Comparison of ENCODE assay signal across 8 cellular contexts in genomic region chr18:23515911-23516546, GRCh38. TPM values are rescaled to one million over a fixed set of nuclear protein-coding genes. Genes with fewer than 3 reads are reported as not detected.
A peak's percentile ranks its signal among the peaks of the same experiment; 100 is the strongest.
DNase-seq lines count a peak whose midpoint lies in the region; ATAC-seq, FAIRE-seq and TF ChIP-seq lines count a peak whose summit lies in the region.

No MANE protein-coding gene starts in this region.

- TF ChIP-seq EP300 in gastroesophageal sphincter (IDR thresholded peaks at IDR 0.05) = no peak

- H3K27me3 Mint-ChIP-seq in type B pancreatic cell = no peaks in the 10 kb centered on the region

- H4K20me1 ChIP-seq in GM23248 (ENCODE audit: insufficient read depth) = no peaks in the 10 kb centered on the region

- no peaks in the 10 kb centered on the region for H3K9me2 ChIP-seq in GM23248 (ENCODE audit: insufficient read depth)

- peaks cover 11% of the 10 kb centered on the region; the same call in 1 of the 2 replicates for H3F3A ChIP-seq in GM23248 (ENCODE audit: insufficient read depth)

- H3K4me1 Mint-ChIP-seq in type B pancreatic cell (ENCODE audit: unreplicated experiment) = peaks cover 10% of the 10 kb centered on the region

- no peaks in the 10 kb centered on the region for H3K79me2 ChIP-seq in GM23248 (ENCODE audit: insufficient read depth)

- no peaks in the 10 kb centered on the region for H3K4me1 ChIP-seq in GM23248 (ENCODE audit: insufficient read depth)
- H3K4me1 ChIP-seq in SJSA1 (replicated peaks) = peaks cover 7% of the 10 kb centered on the region
- H3K4me1 ChIP-seq in gastroesophageal sphincter = peaks cover 0 to 8% (median 0%) of the 10 kb centered on the region in 3 donors
- H3K4me1 ChIP-seq in pancreas = no peaks in the 10 kb centered on the region

- H3K4me2 ChIP-seq in GM23248 (ENCODE audit: unreplicated experiment) = no peak overlapping the region

- WGBS in GM23248 (ENCODE audit: low coverage in 1 of 2, low lambda C conversion rate in 2 of 2, missing lambda C conversion rate in 2 of 2), 2 experiments = 46 to 49% methylated on average over 17 of the region's 17 CpGs
- 31 to 67% methylated on average over 4 to 14 of the region's 17 CpGs for WGBS in gastroesophageal sphincter (ENCODE audit: low coverage in 1 of 2), 2 donors
- 44 to 48% methylated on average over 17 of the region's 17 CpGs for WGBS in pancreas, 2 donors

- H3K9me3 Mint-ChIP-seq in type B pancreatic cell = no peaks in the 10 kb centered on the region

- TF ChIP-seq POLR2A in gastroesophageal sphincter (IDR thresholded peaks at IDR 0.05) = no peak

- peak; percentile 83 for DNase-seq in EH (ENCODE audit: low read depth)
- peak; percentile 80 for DNase-seq in GM23248
- peak; percentile 49 for DNase-seq in MG63
- peak; percentile 67 to 78 for DNase-seq in SJSA1 (ENCODE audit: low read depth in 1 of 2, low spot score in 2 of 2)
- DNase-seq in activated naive CD4-positive, alpha-beta T cell (lab: John Stamatoyannopoulos, UW) = peak; percentile 20 to 52 (median 38)
- DNase-seq in pancreas = peak; percentile 45 to 76 (median 72)
- DNase-seq in type B pancreatic cell (ENCODE audit: extremely low spot score, unreplicated experiment) = no peak

- H2AFZ ChIP-seq in GM23248 = no peak overlapping the region

- H3K9ac ChIP-seq in GM23248 = no peak overlapping the region

- H3K27me3 ChIP-seq in GM23248 (replicated peaks; ENCODE audit: insufficient read depth) (no peaks in the 10 kb centered on the region), MG63 (no peaks in the 10 kb centered on the region), SJSA1 (replicated peaks) (no peaks in the 10 kb centered on the region), gastroesophageal sphincter (no peaks in the 10 kb centered on the region), pancreas (no peaks in the 10 kb centered on the region)

- H3K4me3 ChIP-seq in GM23248 (no peak overlapping the region), MG63 (no peak overlapping the region), SJSA1 (no peak overlapping the region), gastroesophageal sphincter (no peak overlapping the region), pancreas (no peak overlapping the region)

- intact Hi-C loops in pancreas (cut with DNase I) = no loop called here

- peaks cover 29% of the 10 kb centered on the region for H3K36me3 Mint-ChIP-seq in type B pancreatic cell

- no peak overlapping the region for H3K4me3 Mint-ChIP-seq in type B pancreatic cell

- H3K9me3 ChIP-seq in GM23248 (ENCODE audit: low read depth) (no peaks in the 10 kb centered on the region), MG63 (no peaks in the 10 kb centered on the region), SJSA1 (replicated peaks) (no peaks in the 10 kb centered on the region), gastroesophageal sphincter (no peaks in the 10 kb centered on the region), pancreas (no peaks in the 10 kb centered on the region)

- in situ Hi-C loops in GM23248 (cut with MboI) = no loop called here

- no peak for FAIRE-seq in pancreas (lab: Jason Lieb, UNC)

- peaks cover 47% of the 10 kb centered on the region for H3K36me3 ChIP-seq in GM23248 (ENCODE audit: low read depth)
- H3K36me3 ChIP-seq in MG63 = peaks cover 28% of the 10 kb centered on the region
- peaks cover 57% of the 10 kb centered on the region for H3K36me3 ChIP-seq in SJSA1
- H3K36me3 ChIP-seq in gastroesophageal sphincter = peaks cover 2 to 91% of the 10 kb centered on the region in 2 donors
- H3K36me3 ChIP-seq in pancreas = peaks cover 0 to 33% (median 21%) of the 10 kb centered on the region in 3 donors

- ATAC-seq in gastroesophageal sphincter = peak; percentile 89
- ATAC-seq in pancreas = peak; percentile 85 to 100 (median 97)

- peak overlapping the region; percentile 80 for H3K27ac Mint-ChIP-seq in type B pancreatic cell

- no peak overlapping the region for H3K27ac ChIP-seq in GM23248
- H3K27ac ChIP-seq in SJSA1 = no peak overlapping the region
- peak overlapping the region in 1 of 4 donors; percentile 15 for H3K27ac ChIP-seq in gastroesophageal sphincter
- H3K27ac ChIP-seq in pancreas = no peak overlapping the region

- TF ChIP-seq CTCF in gastroesophageal sphincter (IDR thresholded peaks at IDR 0.05) (peak; percentile 69 to 81 (median 74)), pancreas (IDR thresholded peaks at IDR 0.05) (peak; percentile 39 to 88 (median 64)), type B pancreatic cell (conservative IDR thresholded peaks at IDR 0.05) (peak; percentile 94)

RNA-seq across cellular contexts. Expression of gene RMC1, which starts 12.7 kb away (rescaled TPM):
- 13.3 and 22.8 TPM in 2 replicates for total RNA-seq in GM23248 (2014; rRNA removed; shearing (Covaris generic))
- polyA plus RNA-seq in GM23248 (2016; fragmentation: Nextera tagmentation; extraction: Ambion mirVana) = 22.1 and 24.9 TPM in 2 replicates
- total RNA-seq in MG63 (2014; rRNA removed; shearing (Covaris generic); ENCODE audit: low replicate concordance) = 21.1 and 21.9 TPM in 2 replicates
- total RNA-seq in SJSA1 (2014; rRNA removed; shearing (Covaris generic)) = 22.6 and 27.9 TPM in 2 replicates
- total RNA-seq in gastroesophageal sphincter = 10 to 100 TPM; 17.9 to 34.1 (median 28.9) TPM
- total RNA-seq in pancreas = 10 to 100 TPM in 4 of 6 donors, 1 to 10 TPM in 2; 7.7 to 15.6 (median 10.3) TPM
- 10 to 100 TPM; 29.6 to 31.9 TPM for polyA plus RNA-seq in pancreas
- total RNA-seq in type B pancreatic cell (ENCODE audit: low replicate concordance) = 25.0 and 33.0 TPM in 2 replicates
